27 cellular contexts compared by ENCODE assay signal in the genomic region with DNA sequence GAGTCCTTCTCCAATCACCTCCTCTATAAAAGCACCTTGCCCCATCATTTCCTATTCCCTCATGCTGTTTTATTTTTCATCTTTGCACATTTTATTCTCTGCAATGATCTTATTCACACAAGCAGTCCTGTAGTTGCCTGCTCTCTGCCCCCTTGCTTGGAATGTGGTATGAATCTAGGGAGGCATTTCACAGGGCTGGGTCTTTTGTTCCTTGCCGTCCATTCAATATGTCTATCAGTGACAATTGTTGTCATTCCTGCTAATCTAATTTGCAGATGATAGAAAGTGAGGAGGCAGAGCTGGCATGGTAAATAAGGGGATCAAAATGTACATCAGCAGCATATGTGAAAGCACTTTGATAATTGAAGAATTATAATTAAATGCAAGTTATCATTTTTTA.
"Had no signal": no experiment of that assay in that cellular context is flagged by ENCODE, and none has a peak within 500 bp of the region (broad histone marks: within the 10 kb centered on the region; RNA-seq: fewer than 3 reads in every experiment).

No MANE protein-coding gene starts in this region.

- H3K36me3 ChIP-seq: gastrocnemius medialis, heart left ventricle, left lung, prostate gland, sigmoid colon, tibial artery, upper lobe of left lung, vagina had no signal

- H3K4me1 ChIP-seq: left lung, parathyroid adenoma, prostate gland, testis had no signal

- H3K4me3 Mint-ChIP-seq: naive thymus-derived CD4-positive, alpha-beta T cell; nephron; stimulated activated memory B cell treated with anti-CD40 and anti-IgM and Interleukin-4, amounts not matched to agents 10 μg/mL and 1 μg/mL and 100 μg/mL, for 72 hours had no signal

- H3K36me3 Mint-ChIP-seq: naive thymus-derived CD4-positive, alpha-beta T cell; stimulated activated memory B cell treated with anti-CD40 and anti-IgM and Interleukin-4, amounts not matched to agents 10 μg/mL and 1 μg/mL and 100 μg/mL, for 72 hours had no signal

- ATAC-seq: esophagus mucosa; gastrocnemius medialis; heart left ventricle; left cardiac atrium; left lung; naive thymus-derived CD4-positive, alpha-beta T cell; right cardiac atrium; stimulated activated memory B cell treated with anti-CD40 and anti-IgM and Interleukin-4, amounts not matched to agents 10 μg/mL and 1 μg/mL and 100 μg/mL, for 72 hours; stimulated activated naive CD8-positive, alpha-beta T cell treated with anti-CD3 and anti-CD28 coated beads, Interleukin-15, Interleukin-2, amounts not matched to agents 100 U/mL and 50 U/mL, for 24 hours had no signal

- H3K27ac Mint-ChIP-seq: naive thymus-derived CD4-positive, alpha-beta T cell; nephron; stimulated activated memory B cell treated with anti-CD40 and anti-IgM and Interleukin-4, amounts not matched to agents 10 μg/mL and 1 μg/mL and 100 μg/mL, for 72 hours had no signal

- H3K9me3 ChIP-seq: gastrocnemius medialis, heart left ventricle, left lung, prostate gland, sigmoid colon, testis, tibial artery, upper lobe of left lung, vagina had no signal

- H3K9me3 Mint-ChIP-seq: nephron; stimulated activated memory B cell treated with anti-CD40 and anti-IgM and Interleukin-4, amounts not matched to agents 10 μg/mL and 1 μg/mL and 100 μg/mL, for 72 hours had no signal

- H3K27me3 ChIP-seq: dorsolateral prefrontal cortex, testis, vagina had no signal

- H3K27ac ChIP-seq: dorsolateral prefrontal cortex, epithelial cell of prostate, gastrocnemius medialis, heart left ventricle, hepatocyte, left lung, parathyroid adenoma, prostate gland, sigmoid colon, testis, tibial artery, upper lobe of left lung, vagina had no signal

- DNase-seq: dorsolateral prefrontal cortex; effector CD4-positive, alpha-beta T cell; foreskin fibroblast; gastrocnemius medialis; heart left ventricle; left cardiac atrium; left lung; mesenchymal stem cell; midbrain; naive thymus-derived CD4-positive, alpha-beta T cell; right cardiac atrium; sigmoid colon; stimulated activated CD4-positive, alpha-beta T cell treated with anti-CD3 and anti-CD28 coated beads, Interleukin-2, amount 100 ng/mL, for 24 hours; stimulated activated CD4-positive, alpha-beta T cell treated with anti-CD3 and anti-CD28 coated beads, Interleukin-4, amount 100 ng/mL, for 24 hours; stimulated activated naive CD8-positive, alpha-beta T cell treated with anti-CD3 and anti-CD28 coated beads, Interleukin-15, Interleukin-2, amounts not matched to agents 100 U/mL and 50 U/mL, for 24 hours; substantia nigra; testis; tibial artery; upper lobe of left lung had no signal

- H3K4me3 ChIP-seq: dorsolateral prefrontal cortex, gastrocnemius medialis, heart left ventricle, hepatocyte, left lung, prostate gland, sigmoid colon, testis, tibial artery, upper lobe of left lung, vagina had no signal

- H3K9ac ChIP-seq: parathyroid adenoma had no signal
